Comparison of ENCODE assay signal across 8 cellular contexts in the genomic region with DNA sequence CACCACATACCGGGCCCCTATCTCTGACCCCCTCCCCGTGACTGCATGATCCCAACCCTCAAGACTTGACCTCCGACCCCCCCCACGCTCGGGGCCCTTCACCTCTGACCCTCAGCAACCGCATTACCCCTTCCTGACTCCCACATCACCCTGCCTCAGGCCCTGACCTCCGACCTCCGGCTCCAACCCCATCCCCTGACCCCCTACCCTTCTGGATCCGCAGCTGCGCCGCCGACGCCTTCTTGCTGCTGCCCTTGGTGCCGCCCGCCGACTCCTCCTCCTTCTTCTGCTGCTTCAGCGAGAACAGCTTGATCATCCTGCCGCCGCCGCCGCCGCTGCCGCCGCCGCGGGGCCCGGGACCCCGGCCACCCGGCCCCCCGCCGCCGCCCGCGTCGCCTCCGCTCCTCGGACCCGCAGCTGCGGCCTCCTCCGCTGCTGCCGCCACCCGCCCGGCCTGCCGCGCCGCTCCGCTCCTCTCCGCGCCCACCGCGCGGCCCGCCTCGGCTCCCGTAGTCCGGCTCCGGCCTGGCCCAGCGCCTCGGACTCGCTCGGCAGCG. TPM values are rescaled to one million over a fixed set of nuclear protein-coding genes. Genes with fewer than 3 reads are reported as not detected.
A peak's percentile ranks its signal among the peaks of the same experiment; 100 is the strongest.
DNase-seq lines count a peak whose midpoint lies in the region; ATAC-seq and TF ChIP-seq lines count a peak whose summit lies in the region.

A gene (minus strand): TSS at position 546 of the 557 bp plus-strand sequence. CDS start 230 bp downstream, at position 316.

- TF ChIP-seq POLR2A in upper lobe of left lung (IDR thresholded peaks at IDR 0.05) = no peak

- H3K4me3 Mint-ChIP-seq in HFFc6 = peak within 1 kb of the TSS; percentile 99

- H3K4me1 Mint-ChIP-seq in HFFc6 (ENCODE audit: low read depth) = peaks cover 42% of the 10 kb centered on the region

- peaks cover 8% of the 10 kb centered on the region for H3K36me3 ChIP-seq in mucosa of descending colon (ENCODE audit: low read depth)
- peaks cover 9 to 23% (median 16%) of the 10 kb centered on the region in 4 donors for H3K36me3 ChIP-seq in upper lobe of left lung

- intact Hi-C loops in mucosa of descending colon (cut with DNase I, micrococcal nuclease) = no loop called here

- H3K27me3 Mint-ChIP-seq in HFFc6 (ENCODE audit: insufficient read depth) = peaks cover 17% of the 10 kb centered on the region

- ATAC-seq in mucosa of descending colon = no peak
- ATAC-seq in upper lobe of left lung (ENCODE audit: low FRiP score in 2 of 2) = no peak
- ATAC-seq in HG03460 (IDR thresholded peaks at IDR 0.05; ENCODE audit: unreplicated experiment) = no peak

- H3K4me1 ChIP-seq in mucosa of descending colon (ENCODE audit: low read depth) = peaks cover 43% of the 10 kb centered on the region
- H3K4me1 ChIP-seq in upper lobe of left lung = peaks cover 58 to 74% (median 64%) of the 10 kb centered on the region in 4 donors

- H3K4me3 ChIP-seq in AG04449 (ENCODE audit: low read depth, low read length) = peak within 1 kb of the TSS; percentile 97
- peak within 1 kb of the TSS; percentile 57 for H3K4me3 ChIP-seq in mucosa of descending colon
- peak within 1 kb of the TSS; percentile 71 to 96 (median 86) for H3K4me3 ChIP-seq in upper lobe of left lung

- no peak for TF ChIP-seq EP300 in upper lobe of left lung (IDR thresholded peaks at IDR 0.05)

- H3K9me3 Mint-ChIP-seq in HFFc6 = peaks cover 4% of the 10 kb centered on the region; the same call in 1 of the 2 replicates

- H3K27ac ChIP-seq in VCaP = peak within 1 kb of the TSS; percentile 100
- peak within 1 kb of the TSS; percentile 98 to 100 (median 98) for H3K27ac ChIP-seq in upper lobe of left lung

- H3K36me3 Mint-ChIP-seq in HFFc6 (ENCODE audit: low read depth) = peaks cover 36% of the 10 kb centered on the region

- H3K27me3 ChIP-seq in upper lobe of left lung = peaks cover 0 to 10% (median 0%) of the 10 kb centered on the region in 4 donors

- CTCF ChIA-PET in AG04449 (lab: Yijun Ruan, JAX) = interaction anchor here (1.5 to 1.8 kb wide), 2 partner anchors 38 to 39 kb away, joined by 7 to 10 read pairs; a partner anchor contains a TSS

- DNase-seq in AG04449 (ENCODE audit: low read depth, low spot score) (no peak), HFFc6 (peak; percentile 38), mucosa of descending colon (peak; percentile 64 to 88 (median 77)), upper lobe of left lung (peak in 1 of 2 donors; percentile 63), NCI-H2107 treated with DMSO at 0.1 percent for 48 hours (lab: John Stamatoyannopoulos, UW; ENCODE audit: unreplicated experiment) (no peak)
- DNase-seq in effector CD4-positive, alpha-beta T cell = peak; percentile 60

- H3K9me3 ChIP-seq in mucosa of descending colon = no peaks in the 10 kb centered on the region
- no peaks in the 10 kb centered on the region for H3K9me3 ChIP-seq in upper lobe of left lung

- WGBS in upper lobe of left lung, 2 donors = 1% methylated on average over 23 to 35 of the region's 62 CpGs

- no peak for TF ChIP-seq CTCF in AG04449 (IDR thresholded peaks at IDR 0.05; ENCODE audit: insufficient read depth, low read length, missing control alignments)
- no peak for TF ChIP-seq CTCF in HFFc6 (IDR thresholded peaks at IDR 0.05)
- TF ChIP-seq CTCF in VCaP (conservative IDR thresholded peaks at IDR 0.05) = no peak
- no peak for TF ChIP-seq CTCF in mucosa of descending colon (IDR thresholded peaks at IDR 0.05)
- no peak for TF ChIP-seq CTCF in upper lobe of left lung (IDR thresholded peaks at IDR 0.05)

- peak within 1 kb of the TSS; percentile 100 for H3K27ac Mint-ChIP-seq in HFFc6

- POLR2A ChIA-PET in AG04449 (lab: Yijun Ruan, JAX) = interaction anchor here (1.0 to 2.2 kb wide), 3 partner anchors 13 to 14 kb away, joined by 4 to 5 read pairs (median 5); a partner anchor contains a TSS

RNA-seq across cellular contexts. Expression of the gene that starts here (rescaled TPM):
- 100 to 1,000 TPM in 5 of 6 experiments, 10 to 100 TPM in 1; 91.5 to 114 (median 106) TPM for total RNA-seq in HFFc6 (2021; fragmentation: NEBNext Ultra II Directional; extraction: Animal tissue kit (Norgen Biotek cat#: 25700))
- total RNA-seq in mucosa of descending colon (100 to 1,000 TPM in 1 of 3 donors, 10 to 100 TPM in 2; 49.4 to 101 (median 66.7) TPM), upper lobe of left lung (10 to 100 TPM; 33.0 to 53.9 (median 41.6) TPM)

Comparison
In these comparisons a context has a peak if more than half of its experiments do, and no peak if none do; other contexts are left out.
1. DNase-seq: peak in HFFc6 (single experiment), effector CD4-positive, alpha-beta T cell (single experiment) and mucosa of descending colon (3 of 3); none in AG04449 (single experiment) and NCI-H2107 treated with DMSO at 0.1 percent for 48 hours (single experiment).
2. Peak in every context shown above with its lines, with median percentiles within 50 percentile points of each other: H3K4me3 ChIP-seq.